Comparison of ENCODE assay signal across 21 cellular contexts in the genomic region with DNA sequence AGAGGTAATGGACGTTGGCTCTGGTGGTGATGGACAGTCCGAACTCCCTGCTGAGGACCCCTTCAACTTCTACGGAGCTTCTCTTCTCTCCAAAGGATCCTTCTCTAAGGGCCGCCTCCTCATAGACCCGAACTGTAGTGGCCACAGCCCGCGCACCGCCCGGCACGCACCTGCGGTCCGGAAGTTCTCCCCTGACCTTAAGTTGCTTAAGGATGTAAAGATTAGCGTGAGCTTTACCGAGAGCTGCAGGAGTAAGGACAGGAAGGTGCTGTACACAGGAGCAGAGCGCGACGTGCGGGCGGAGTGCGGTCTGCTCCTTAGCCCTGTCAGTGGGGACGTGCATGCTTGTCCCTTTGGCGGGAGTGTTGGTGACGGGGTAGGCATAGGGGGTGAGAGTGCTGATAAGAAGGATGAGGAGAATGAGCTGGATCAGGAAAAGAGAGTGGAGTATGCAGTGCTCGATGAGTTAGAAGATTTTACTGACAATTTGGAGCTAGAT. TPM values are rescaled to one million over a fixed set of nuclear protein-coding genes. Genes with fewer than 3 reads are reported as not detected.
DNase-seq lines count a peak whose midpoint lies in the region; ATAC-seq and TF ChIP-seq lines count a peak whose summit lies in the region.
"Had no signal": no experiment of that assay in that cellular context is flagged by ENCODE, and none has a peak within 500 bp of the region (broad histone marks: within the 10 kb centered on the region; RNA-seq: fewer than 3 reads in every experiment).

No MANE protein-coding gene starts in this region.

- peak overlapping the region; percentile 74 for H3K27ac Mint-ChIP-seq in activated T-cell treated with anti-CD3 and anti-CD28 coated beads, Interleukin-2, amount 50 U/mL, for 72 hours
- peak overlapping the region; percentile 54 for H3K27ac Mint-ChIP-seq in WTC11
- peak overlapping the region; percentile 66 for H3K27ac Mint-ChIP-seq in progenitor cell of endocrine pancreas
- H3K27ac Mint-ChIP-seq: B cell had no signal

- H3K9me3 Mint-ChIP-seq in activated T-cell treated with anti-CD3 and anti-CD28 coated beads, Interleukin-2, amount 50 U/mL, for 72 hours, result no peaks in the 10 kb centered on the region
- H3K9me3 Mint-ChIP-seq in WTC11, result no peaks in the 10 kb centered on the region
- H3K9me3 Mint-ChIP-seq in progenitor cell of endocrine pancreas (ENCODE audit: low read depth), result no peaks in the 10 kb centered on the region
- H3K9me3 Mint-ChIP-seq: CD4-positive, alpha-beta memory T cell had no signal

- H3K27me3 ChIP-seq in lower lobe of right lung (ENCODE audit: low read depth), result no peaks in the 10 kb centered on the region
- H3K27me3 ChIP-seq in transverse colon, result no peaks in the 10 kb centered on the region
- H3K27me3 ChIP-seq: MG63 had no signal

- TF ChIP-seq EP300 in transverse colon (IDR thresholded peaks at IDR 0.05; ENCODE audit: low read depth), result no peak

- 93 to 97% methylated on average over 10 to 24 of the region's 24 CpGs for WGBS in transverse colon (ENCODE audit: low coverage in 1 of 2), 2 donors

- in situ Hi-C loops in transverse colon (cut with MboI; ENCODE audit: low pct_ligation_motif_present in 1 of 4, low pct_unique_long_range_greater_than_20kb in 1 of 4, low sequenced_read_pairs in 3 of 4), result no loop called here

- peaks cover 59% of the 10 kb centered on the region for H3K4me1 Mint-ChIP-seq in activated T-cell treated with anti-CD3 and anti-CD28 coated beads, Interleukin-2, amount 50 U/mL, for 72 hours (ENCODE audit: low read depth)
- H3K4me1 Mint-ChIP-seq in WTC11 (peaks cover 35% of the 10 kb centered on the region), progenitor cell of endocrine pancreas (ENCODE audit: low read depth) (peaks cover 39% of the 10 kb centered on the region)

- H3K9me3 ChIP-seq in lower lobe of right lung, result no peaks in the 10 kb centered on the region
- H3K9me3 ChIP-seq in transverse colon, result no peaks in the 10 kb centered on the region
- H3K9me3 ChIP-seq: MG63 had no signal

- H3K27me3 Mint-ChIP-seq in activated T-cell treated with anti-CD3 and anti-CD28 coated beads, Interleukin-2, amount 50 U/mL, for 72 hours (ENCODE audit: low read depth), result no peaks in the 10 kb centered on the region
- H3K27me3 Mint-ChIP-seq in WTC11 (ENCODE audit: low read depth) (no peaks in the 10 kb centered on the region), progenitor cell of endocrine pancreas (no peaks in the 10 kb centered on the region)
- H3K27me3 Mint-ChIP-seq: B cell; CD4-positive, alpha-beta memory T cell had no signal

- intact Hi-C loops in lower lobe of right lung (cut with DNase I) (no loop called here), transverse colon (cut with DNase I; ENCODE audit: low total_unique reads) (no loop called here)

- POLR2A ChIA-PET in WTC11 (lab: Charles Lee), result no interaction called here

- no peak for ATAC-seq in activated T-cell treated with anti-CD3 and anti-CD28 coated beads, Interleukin-2, amount 50 U/mL, for 72 hours (replicated peaks in 1 of 2)
- no peak for ATAC-seq in WTC11
- ATAC-seq in lower lobe of right lung, result no peak
- ATAC-seq: HepG2 had no signal

- peaks cover 13 to 28% of the 10 kb centered on the region in 2 donors for H3K36me3 Mint-ChIP-seq in activated T-cell treated with anti-CD3 and anti-CD28 coated beads, Interleukin-2, amount 50 U/mL, for 72 hours (ENCODE audit: insufficient read depth in 2 of 2)
- H3K36me3 Mint-ChIP-seq in WTC11, result peaks cover 59% of the 10 kb centered on the region
- peaks cover 29% of the 10 kb centered on the region for H3K36me3 Mint-ChIP-seq in progenitor cell of endocrine pancreas (ENCODE audit: insufficient read depth)

- CTCF ChIA-PET in WTC11 (lab: Charles Lee), result interaction anchor here (1.1 to 1.8 kb wide), 2 partner anchors 15 to 133 kb away, joined by 3 to 4 read pairs; no protein-coding TSS in a partner anchor

- H3K4me3 Mint-ChIP-seq in activated T-cell treated with anti-CD3 and anti-CD28 coated beads, Interleukin-2, amount 50 U/mL, for 72 hours, result no peak overlapping the region
- H3K4me3 Mint-ChIP-seq in WTC11, result no peak overlapping the region
- no peak overlapping the region for H3K4me3 Mint-ChIP-seq in progenitor cell of endocrine pancreas (ENCODE audit: low read depth)
- H3K4me3 Mint-ChIP-seq: B cell had no signal

- H3K4me1 ChIP-seq in lower lobe of right lung, result peaks cover 41% of the 10 kb centered on the region
- H3K4me1 ChIP-seq in transverse colon, result peaks cover 21 to 40% (median 25%) of the 10 kb centered on the region in 4 donors

- H3K4me3 ChIP-seq in lower lobe of right lung (no peak overlapping the region), transverse colon (no peak overlapping the region)
- H3K4me3 ChIP-seq: MG63, PC-9 had no signal

- no peak overlapping the region for H3K27ac ChIP-seq in lower lobe of right lung
- no peak overlapping the region for H3K27ac ChIP-seq in transverse colon
- H3K27ac ChIP-seq: 22Rv1, KMS-11, PC-9 had no signal

- no peak for DNase-seq in activated T-cell treated with anti-CD3 and anti-CD28 coated beads, Interleukin-2, amount 50 U/mL, for 72 hours
- DNase-seq in activated T-cell treated with anti-CD3 and anti-CD28 coated beads, Interleukin-2, amount 50 U/mL, for 48 hours, result no peak
- DNase-seq in WTC11 (ENCODE audit: low spot score) (no peak), lower lobe of right lung (peak; percentile 11), progenitor cell of endocrine pancreas (ENCODE audit: low spot score, unreplicated experiment) (no peak), transverse colon (no peak), NCI-H2081 treated with DMSO at 0.1 percent for 48 hours (lab: John Stamatoyannopoulos, UW) (no peak)
- no peak for DNase-seq in activated CD4-positive, alpha-beta T cell treated with anti-CD3 and anti-CD28 coated beads, Interleukin-2, amount 50 U/mL, for 4 hours
- DNase-seq: CD4-positive, alpha-beta memory T cell; DMS79; MG63; NCI-H1092; NCI-H146; NCI-H2081; NCI-H510A; NCI-H82; PC-9 had no signal

- no peak for TF ChIP-seq POLR2A in transverse colon (IDR thresholded peaks at IDR 0.05)

- no peak for TF ChIP-seq CTCF in WTC11 (IDR thresholded peaks at IDR 0.05)
- no peak for TF ChIP-seq CTCF in lower lobe of right lung (IDR thresholded peaks at IDR 0.05)
- no peak for TF ChIP-seq CTCF in progenitor cell of endocrine pancreas (IDR thresholded peaks at IDR 0.05; ENCODE audit: unreplicated experiment)
- no peak for TF ChIP-seq CTCF in transverse colon (IDR thresholded peaks at IDR 0.05)

- H3K36me3 ChIP-seq in lower lobe of right lung, result peaks cover 56% of the 10 kb centered on the region
- peaks cover 0 to 53% (median 13%) of the 10 kb centered on the region in 4 donors for H3K36me3 ChIP-seq in transverse colon

TF ChIP-seq in WTC11, 78 proteins besides CTCF, POLR2A, EP300 and RAD21:
- TF ChIP-seq ZNF263 (CRISPR knock-in tag; IDR thresholded peaks at IDR 0.05; ENCODE audit: low read depth) (no peak), KAT7 (CRISPR knock-in tag; IDR thresholded peaks at IDR 0.05; ENCODE audit: borderline replicate concordance) (no peak)

RNA-seq across cellular contexts. Expression of gene DGCR8, which starts 6.1 kb away (rescaled TPM):
- 10 to 100 TPM; 44.2 to 46.6 TPM for total RNA-seq in activated T-cell treated with anti-CD3 and anti-CD28 coated beads, Interleukin-2, amount 50 U/mL, for 72 hours
- 39.5 to 55.0 TPM (median 41.2 TPM) in 3 replicates for total RNA-seq in WTC11 (2021)
- total RNA-seq in lower lobe of right lung, result 29.5 TPM
- total RNA-seq in progenitor cell of endocrine pancreas, result 75.8 and 79.8 TPM in 2 replicates
- 100 to 1,000 TPM in 1 of 4 donors, 10 to 100 TPM in 3; 34.3 to 182 (median 64.7) TPM for total RNA-seq in transverse colon

RNA-seq across cellular contexts. Expression of gene RANBP1, which starts 29.8 kb away (rescaled TPM):
- total RNA-seq in activated T-cell treated with anti-CD3 and anti-CD28 coated beads, Interleukin-2, amount 50 U/mL, for 72 hours, result 100 to 1,000 TPM; 194 to 256 TPM
- total RNA-seq in WTC11 (2021) (379 to 443 TPM (median 400 TPM) in 3 replicates), lower lobe of right lung (58.3 TPM), progenitor cell of endocrine pancreas (217 and 219 TPM in 2 replicates), transverse colon (100 to 1,000 TPM in 3 of 4 donors, 10 to 100 TPM in 1; 45.6 to 128 (median 106) TPM)

RNA-seq across cellular contexts. Expression of gene TRMT2A, which starts 30.9 kb away (rescaled TPM):
- total RNA-seq in activated T-cell treated with anti-CD3 and anti-CD28 coated beads, Interleukin-2, amount 50 U/mL, for 72 hours, result 10 to 100 TPM; 55.6 to 56.8 TPM
- total RNA-seq in WTC11 (2021) (52.0 to 68.6 TPM (median 53.7 TPM) in 3 replicates), lower lobe of right lung (70.4 TPM), progenitor cell of endocrine pancreas (78.5 and 86.5 TPM in 2 replicates), transverse colon (10 to 100 TPM; 38.6 to 77.4 (median 46.5) TPM)

RNA-seq across cellular contexts. Expression of gene ZDHHC8, which starts 45.5 kb away (rescaled TPM):
- total RNA-seq in activated T-cell treated with anti-CD3 and anti-CD28 coated beads, Interleukin-2, amount 50 U/mL, for 72 hours, result 10 to 100 TPM; 41.6 to 47.6 TPM
- total RNA-seq in WTC11 (2021) (72.3 to 79.7 TPM (median 77.6 TPM) in 3 replicates), lower lobe of right lung (77.2 TPM), progenitor cell of endocrine pancreas (82.1 and 83.5 TPM in 2 replicates), transverse colon (10 to 100 TPM; 14.7 to 56.5 (median 17.1) TPM)
